Comparison of ENCODE assay signal across 9 cellular contexts in genomic region chr7:128940494-128941322, GRCh38. TPM values are rescaled to one million over a fixed set of nuclear protein-coding genes. Genes with fewer than 3 reads are reported as not detected.
DNase-seq lines count a peak whose midpoint lies in the region; ATAC-seq and TF ChIP-seq lines count a peak whose summit lies in the region.
"Had no signal": no experiment of that assay in that cellular context is flagged by ENCODE, and none has a peak within 500 bp of the region (broad histone marks: within the 10 kb centered on the region; RNA-seq: fewer than 3 reads in every experiment).

No MANE protein-coding gene starts in this region.

- POLR2A ChIA-PET in RWPE1 (lab: Yijun Ruan, JAX; ENCODE audit: low non-redundant PET), result interaction anchor here (0.6 kb wide), 1 partner anchor 191 kb away, joined by 3 read pairs; no protein-coding TSS in a partner anchor

- no peaks in the 10 kb centered on the region for H3K36me3 ChIP-seq in KMS-11 (ENCODE audit: insufficient read depth)
- H3K36me3 ChIP-seq in sigmoid colon, result no peaks in the 10 kb centered on the region

- no peaks in the 10 kb centered on the region for H3K79me2 ChIP-seq in KMS-11 (ENCODE audit: insufficient read depth, low read depth)

- whole genome bisulfite sequencing in sigmoid colon, 2 donors, result 52 to 84% methylated on average over 20 of the region's 20 CpGs

- H3K4me3 ChIP-seq in KMS-11 (IDR thresholded peaks at IDR 0.05; ENCODE audit: insufficient read depth, low read depth, low read length) (no peak overlapping the region), sigmoid colon (peak overlapping the region in 2 of 4 donors; percentile 9 to 55)

- H3K9me3 ChIP-seq in sigmoid colon, result no peaks in the 10 kb centered on the region

- peak overlapping the region; percentile 50 for H3K4me3 Mint-ChIP-seq in central memory CD8-positive, alpha-beta T cell

- peak overlapping the region; percentile 3; the same call in 1 of the 2 replicates for H2AFZ ChIP-seq in KMS-11 (ENCODE audit: low read depth)

- CTCF ChIA-PET in RWPE1 (lab: Yijun Ruan, JAX), result no interaction called here

- intact Hi-C loops in sigmoid colon (cut with DNase I), result no loop called here

- peak overlapping the region; percentile 29; the same call in 1 of the 2 replicates for H3K9ac ChIP-seq in KMS-11

- peak overlapping the region; percentile 29 for H3K27ac Mint-ChIP-seq in central memory CD8-positive, alpha-beta T cell (ENCODE audit: low read depth)

- no peak for TF ChIP-seq EP300 in sigmoid colon (IDR thresholded peaks at IDR 0.05)

- H3K27ac ChIP-seq in KMS-11, result peak overlapping the region; percentile 61
- H3K27ac ChIP-seq in sigmoid colon, result peak overlapping the region in 3 of 4 donors; percentile 14 to 47 (median 39)
- H3K27ac ChIP-seq in RWPE1, result no peak overlapping the region

- H4K20me1 ChIP-seq in KMS-11 (ENCODE audit: insufficient read depth), result no peaks in the 10 kb centered on the region

- H3K27me3 ChIP-seq in KMS-11 (ENCODE audit: insufficient read depth, low read depth), result no peaks in the 10 kb centered on the region
- peaks cover 14 to 53% (median 27%) of the 10 kb centered on the region in 3 donors for H3K27me3 ChIP-seq in sigmoid colon

- peaks cover 28% of the 10 kb centered on the region for H3K4me1 Mint-ChIP-seq in central memory CD8-positive, alpha-beta T cell

- ATAC-seq in GM18517 (IDR thresholded peaks at IDR 0.05; ENCODE audit: unreplicated experiment), result peak; percentile 45
- ATAC-seq in GM21576 (IDR thresholded peaks at IDR 0.05; ENCODE audit: unreplicated experiment), result peak; percentile 57
- ATAC-seq in central memory CD8-positive, alpha-beta T cell (replicated peaks; ENCODE audit: extremely low read depth, poor library complexity, severe bottlenecking), result peak; percentile 44

- peak overlapping the region; percentile 54 for H3K4me2 ChIP-seq in KMS-11

- no peak for TF ChIP-seq CTCF in KMS-11 (conservative IDR thresholded peaks at IDR 0.05; ENCODE audit: low read depth, low read length)
- no peak for TF ChIP-seq CTCF in sigmoid colon (IDR thresholded peaks at IDR 0.05)
- TF ChIP-seq CTCF in RWPE1 (conservative IDR thresholded peaks at IDR 0.05; ENCODE audit: low read depth), result no peak

- TF ChIP-seq POLR2A in sigmoid colon (IDR thresholded peaks at IDR 0.05), result no peak

- peaks cover 22% of the 10 kb centered on the region for H3K27me3 Mint-ChIP-seq in central memory CD8-positive, alpha-beta T cell

- no peaks in the 10 kb centered on the region for H3K9me3 Mint-ChIP-seq in central memory CD8-positive, alpha-beta T cell

- H3K36me3 Mint-ChIP-seq in central memory CD8-positive, alpha-beta T cell (ENCODE audit: insufficient read depth), result peaks cover 2% of the 10 kb centered on the region

- DNase-seq in central memory CD8-positive, alpha-beta T cell (ENCODE audit: low spot score in 2 of 2), result no peak
- DNase-seq in sigmoid colon (peak; percentile 69), T1000 (lab: John Stamatoyannopoulos, UW) (no peak), NCI-H1436 treated with DMSO at 0.1 percent for 48 hours (lab: John Stamatoyannopoulos, UW) (no peak), RWPE1 (ENCODE audit: low spot score) (no peak)

- peaks cover 40% of the 10 kb centered on the region for H3K4me1 ChIP-seq in KMS-11 (ENCODE audit: low read depth, poor library complexity, severe bottlenecking)
- peaks cover 0 to 19% (median 18%) of the 10 kb centered on the region in 4 donors for H3K4me1 ChIP-seq in sigmoid colon

RNA-seq across cellular contexts. Expression of gene IRF5, which starts 3.0 kb away (rescaled TPM):
- total RNA-seq in sigmoid colon, result 10 to 100 TPM in 1 of 4 donors, 1 to 10 TPM in 3; 6.0 to 15.3 (median 8.1) TPM
- polyA plus RNA-seq in sigmoid colon, result 10 to 100 TPM in 1 of 3 donors, 1 to 10 TPM in 2; 4.6 to 11.3 (median 4.8) TPM

RNA-seq across cellular contexts. Expression of gene KCP, which starts 30.2 kb away (rescaled TPM):
- total RNA-seq in sigmoid colon, result under 1 TPM in 3 of 4 donors, not detected in 1; 0.14 to 0.36 (median 0.28) TPM
- under 1 TPM in 1 of 3 donors, not detected in 2; 0.42 TPM for polyA plus RNA-seq in sigmoid colon
- total RNA-seq: fibroblast of villous mesenchyme had no signal
